In genomic region chr21:36260030-36260787, GRCh38 we compare ENCODE assay signal across 8 cellular contexts.
DNase-seq lines count a peak whose midpoint lies in the region; ATAC-seq and TF ChIP-seq lines count a peak whose summit lies in the region.

No MANE protein-coding gene starts in this region.

- peak overlapping the region; percentile 45 to 66 (median 51); a peak in 18 of 20 replicates for H3K4me3 ChIP-seq in BLaER1 treated with 17β-estradiol and CSF1 and Interleukin-3, amounts not matched to agents 10 nM and 100 nM
- peak overlapping the region; percentile 63 to 91 for H3K4me3 ChIP-seq in duodenal mucosa (ENCODE audit: low read depth in 1 of 2, low read length in 2 of 2)

- no peaks in the 10 kb centered on the region for H3K9me3 ChIP-seq in BLaER1 treated with 17β-estradiol and CSF1 and Interleukin-3, amounts not matched to agents 10 nM and 100 nM (replicated peaks in 1 of 11)
- no peaks in the 10 kb centered on the region for H3K9me3 ChIP-seq in duodenal mucosa (ENCODE audit: control insufficient read depth in 1 of 2, low read length in 2 of 2)

- H3K27me3 ChIP-seq in BLaER1 treated with 17β-estradiol and CSF1 and Interleukin-3, amounts not matched to agents 10 nM and 100 nM, result no peaks in the 10 kb centered on the region
- H3K27me3 ChIP-seq in duodenal mucosa (ENCODE audit: control insufficient read depth in 1 of 2, insufficient read depth in 2 of 2, low read length in 2 of 2), result no peaks in the 10 kb centered on the region

- H3K36me3 Mint-ChIP-seq in stimulated activated naive CD8-positive, alpha-beta T cell treated with anti-CD3 and anti-CD28 coated beads, Interleukin-15, Interleukin-2, amounts not matched to agents 100 ng/mL and 50 ng/mL, for 24 hours (ENCODE audit: low read depth), result peaks cover 22% of the 10 kb centered on the region

- peak overlapping the region; percentile 41 to 75 (median 66); a peak in 20 of 22 replicates for H3K9ac ChIP-seq in BLaER1 treated with 17β-estradiol and CSF1 and Interleukin-3, amounts not matched to agents 10 nM and 100 nM
- peak overlapping the region in 1 of 2 donors; percentile 70 for H3K9ac ChIP-seq in duodenal mucosa (ENCODE audit: low read depth in 1 of 2, low read length in 2 of 2)

- H3K4me2 ChIP-seq in BLaER1 treated with 17β-estradiol and CSF1 and Interleukin-3, amounts not matched to agents 10 nM and 100 nM, result peak overlapping the region; percentile 59 to 87 (median 77)

- peak overlapping the region; percentile 79 for H3K4me3 Mint-ChIP-seq in stimulated activated naive CD8-positive, alpha-beta T cell treated with anti-CD3 and anti-CD28 coated beads, Interleukin-15, Interleukin-2, amounts not matched to agents 100 ng/mL and 50 ng/mL, for 24 hours

- peaks cover 18% of the 10 kb centered on the region for H3K4me1 Mint-ChIP-seq in stimulated activated naive CD8-positive, alpha-beta T cell treated with anti-CD3 and anti-CD28 coated beads, Interleukin-15, Interleukin-2, amounts not matched to agents 100 ng/mL and 50 ng/mL, for 24 hours (ENCODE audit: low read depth)

- no peak for ATAC-seq in GM19452 (IDR thresholded peaks at IDR 0.05; ENCODE audit: unreplicated experiment)

- peaks cover 8 to 70% (median 40%) of the 10 kb centered on the region in 11 experiments; a peak in 20 of 22 replicates for H3K36me3 ChIP-seq in BLaER1 treated with 17β-estradiol and CSF1 and Interleukin-3, amounts not matched to agents 10 nM and 100 nM
- peaks cover 15 to 43% of the 10 kb centered on the region in 2 donors for H3K36me3 ChIP-seq in duodenal mucosa (ENCODE audit: control insufficient read depth in 1 of 2, insufficient read depth in 2 of 2, low read length in 2 of 2)

- H4K20me1 ChIP-seq in BLaER1 treated with 17β-estradiol and CSF1 and Interleukin-3, amounts not matched to agents 10 nM and 100 nM, result no peaks in the 10 kb centered on the region

- peak overlapping the region; percentile 35 to 71 (median 61); a peak in 19 of 22 replicates for H3K27ac ChIP-seq in BLaER1 treated with 17β-estradiol and CSF1 and Interleukin-3, amounts not matched to agents 10 nM and 100 nM
- H3K27ac ChIP-seq in VCaP, result peak overlapping the region; percentile 71
- peak overlapping the region; percentile 68 for H3K27ac ChIP-seq in duodenal mucosa (ENCODE audit: low read depth, low read length)

- H3K27me3 Mint-ChIP-seq in stimulated activated naive CD8-positive, alpha-beta T cell treated with anti-CD3 and anti-CD28 coated beads, Interleukin-15, Interleukin-2, amounts not matched to agents 100 ng/mL and 50 ng/mL, for 24 hours, result no peaks in the 10 kb centered on the region

- DNase-seq in GM19238 (ENCODE audit: insufficient read length, low spot score), result peak; percentile 48
- DNase-seq in NCI-H2107 (lab: John Stamatoyannopoulos, UW), result peak; percentile 72
- DNase-seq in medulla oblongata (ENCODE audit: extremely low spot score), result peak; percentile 86

- peak; percentile 95 for TF ChIP-seq CTCF in VCaP (conservative IDR thresholded peaks at IDR 0.05)

- peak overlapping the region; percentile 89 for H3K27ac Mint-ChIP-seq in stimulated activated naive CD8-positive, alpha-beta T cell treated with anti-CD3 and anti-CD28 coated beads, Interleukin-15, Interleukin-2, amounts not matched to agents 100 ng/mL and 50 ng/mL, for 24 hours

- H3K9me3 Mint-ChIP-seq in stimulated activated naive CD8-positive, alpha-beta T cell treated with anti-CD3 and anti-CD28 coated beads, Interleukin-15, Interleukin-2, amounts not matched to agents 100 ng/mL and 50 ng/mL, for 24 hours, result no peaks in the 10 kb centered on the region

- peaks cover 0 to 14% (median 12%) of the 10 kb centered on the region in 10 experiments; a peak in 14 of 20 replicates for H3K4me1 ChIP-seq in BLaER1 treated with 17β-estradiol and CSF1 and Interleukin-3, amounts not matched to agents 10 nM and 100 nM
- no peaks in the 10 kb centered on the region for H3K4me1 ChIP-seq in duodenal mucosa (ENCODE audit: control insufficient read depth in 1 of 2, insufficient read depth in 2 of 2, low read length in 2 of 2)
